ENCODE assay signal across 14 cellular contexts in the genomic region with DNA sequence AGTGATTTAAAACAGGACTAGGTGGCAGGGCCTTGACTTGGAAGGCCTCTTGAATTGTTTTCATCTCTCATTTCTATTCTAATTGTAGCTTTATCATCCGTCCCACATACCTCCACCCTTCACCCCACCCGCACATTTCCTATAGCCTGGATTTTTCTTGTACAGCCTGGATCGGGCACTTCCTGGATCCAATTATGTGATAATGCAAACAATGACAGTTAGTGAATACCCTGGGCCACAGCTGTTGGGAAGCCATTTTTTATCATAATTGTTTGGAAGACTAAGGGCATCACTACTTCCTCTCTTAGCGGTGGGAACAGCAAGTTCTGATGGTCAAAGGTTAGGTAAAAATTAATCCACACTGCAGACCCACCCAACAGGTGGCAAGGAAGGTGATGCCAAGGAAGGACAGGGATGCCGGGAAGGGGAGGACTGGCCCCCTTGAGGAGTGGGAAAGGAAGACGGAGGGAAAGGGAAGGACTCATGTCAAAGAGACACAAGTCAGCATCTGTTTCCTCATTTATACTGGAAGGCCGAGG.
"Had no signal": no experiment of that assay in that cellular context is flagged by ENCODE, and none has a peak within 500 bp of the region (broad histone marks: within the 10 kb centered on the region; RNA-seq: fewer than 3 reads in every experiment).

No MANE protein-coding gene starts in this region.

- H3K9me3 ChIP-seq: body of pancreas, heart right ventricle had no signal

- H3K27me3 ChIP-seq: body of pancreas, heart right ventricle had no signal

- H3K4me1 ChIP-seq: body of pancreas had no signal

- H3K36me3 ChIP-seq: heart right ventricle had no signal

- H3K27ac ChIP-seq: body of pancreas had no signal

- DNase-seq: activated CD4-positive, alpha-beta T cell treated with anti-CD3 and anti-CD28 coated beads, Interleukin-2, amount 10 ng/mL, durations not matched to agents 7 days and 5 days; activated CD8-positive, alpha-beta memory T cell treated with anti-CD3 and anti-CD28 coated beads, Interleukin-2, amount 50 U/mL, for 4 hours; activated CD8-positive, alpha-beta T cell treated with anti-CD3 and anti-CD28 coated beads, Interleukin-2, amount 10 ng/mL, durations not matched to agents 7 days and 5 days; activated naive CD4-positive, alpha-beta T cell treated with anti-CD3 and anti-CD28 coated beads for 36 hours; activated T-cell treated with anti-CD3 and anti-CD28 coated beads, Interleukin-2, amount 50 U/mL, for 4 hours; body of pancreas; caudate nucleus; heart right ventricle; occipital lobe; posterior cingulate gyrus; stimulated activated naive CD8-positive, alpha-beta T cell treated with anti-CD3 and anti-CD28 coated beads, Interleukin-15, Interleukin-2, amounts not matched to agents 100 U/mL and 50 U/mL, for 24 hours; trophoblast cell had no signal

- H3K4me3 ChIP-seq: body of pancreas, heart right ventricle had no signal

- ATAC-seq: activated CD8-positive, alpha-beta T cell treated with anti-CD3 and anti-CD28 coated beads, Interleukin-2, amount 10 ng/mL, durations not matched to agents 7 days and 5 days; activated T-cell treated with anti-CD3 and anti-CD28 coated beads, Interleukin-2, amount 50 U/mL, for 4 hours; body of pancreas; esophagus mucosa; natural killer cell treated with Interleukin-12 subunit alpha and Interleukin-12 subunit beta and Interleukin-15 and Interleukin-18, amount 100 ng/mL, for 72 hours; stimulated activated naive CD8-positive, alpha-beta T cell treated with anti-CD3 and anti-CD28 coated beads, Interleukin-15, Interleukin-2, amounts not matched to agents 100 U/mL and 50 U/mL, for 24 hours had no signal
